9 cellular contexts compared by ENCODE assay signal in the genomic region with DNA sequence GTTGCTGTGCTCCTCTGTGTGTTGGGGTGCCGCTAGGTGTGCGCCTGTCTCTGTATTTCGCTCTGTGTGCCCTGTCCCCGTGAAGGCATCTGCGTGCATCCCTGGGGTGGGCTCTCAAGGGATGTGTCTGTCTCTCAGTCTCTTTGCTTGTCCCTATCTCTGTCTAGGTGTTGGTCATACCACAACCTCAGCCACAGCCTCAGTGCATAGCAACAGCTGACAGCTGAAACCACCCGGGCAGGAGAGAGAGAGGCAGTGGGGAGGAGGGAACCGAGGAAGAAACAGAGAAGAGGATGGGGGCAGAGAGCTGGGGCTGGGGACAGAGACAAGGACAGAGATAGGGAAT. TPM values are rescaled to one million over a fixed set of nuclear protein-coding genes. Genes with fewer than 3 reads are reported as not detected.
DNase-seq lines count a peak whose midpoint lies in the region; ATAC-seq, FAIRE-seq and TF ChIP-seq lines count a peak whose summit lies in the region.
"Had no signal": no experiment of that assay in that cellular context is flagged by ENCODE, and none has a peak within 500 bp of the region (broad histone marks: within the 10 kb centered on the region; RNA-seq: fewer than 3 reads in every experiment).

No MANE protein-coding gene starts in this region.

- no peak for FAIRE-seq in urothelium cell line (lab: Jason Lieb, UNC)

- CTCF ChIA-PET in activated CD4-positive, alpha-beta T cell treated with anti-CD3 and anti-CD28 coated beads for 36 hours (lab: Charles Lee): interaction anchor here (4.1 to 4.2 kb wide), 2 partner anchors 11 to 25 kb away, joined by 108 to 167 read pairs; partner anchors contain the start of gene SHMT2

- no peaks in the 10 kb centered on the region for H3K36me3 Mint-ChIP-seq in activated CD4-positive, alpha-beta T cell treated with anti-CD3 and anti-CD28 coated beads for 36 hours (ENCODE audit: low read depth)

- no peak for TF ChIP-seq CTCF in smooth muscle cell (IDR thresholded peaks at IDR 0.05; ENCODE audit: borderline replicate concordance, insufficient read depth, poor library complexity, severe bottlenecking)

- H3K4me3 ChIP-seq in Karpas-422 (ENCODE audit: low read length): peak overlapping the region; percentile 59; the same call in 1 of the 2 replicates
- H3K4me3 ChIP-seq in smooth muscle cell: peak overlapping the region; percentile 62

- POLR2A ChIA-PET in activated CD4-positive, alpha-beta T cell treated with anti-CD3 and anti-CD28 coated beads for 36 hours (lab: Charles Lee): no interaction called here

- H3K4me2 ChIP-seq in Karpas-422 (ENCODE audit: low read depth, low read length, poor library complexity, severe bottlenecking) (peak overlapping the region; percentile 70), smooth muscle cell (peak overlapping the region; percentile 97)

- H3K79me2 ChIP-seq in Karpas-422 (ENCODE audit: low read length) (no peaks in the 10 kb centered on the region), smooth muscle cell (ENCODE audit: low read depth) (no peaks in the 10 kb centered on the region)

- peaks cover 10% of the 10 kb centered on the region; the same call in 1 of the 2 replicates for H4K20me1 ChIP-seq in Karpas-422 (ENCODE audit: insufficient read depth, low read depth, low read length)
- H4K20me1 ChIP-seq in smooth muscle cell (ENCODE audit: low read depth): peaks cover 51% of the 10 kb centered on the region

- peak; percentile 34 for ATAC-seq in activated CD4-positive, alpha-beta T cell treated with anti-CD3 and anti-CD28 coated beads for 36 hours
- ATAC-seq in GM21786 (IDR thresholded peaks at IDR 0.05; ENCODE audit: unreplicated experiment): no peak

- peaks cover 22% of the 10 kb centered on the region for H3F3A ChIP-seq in smooth muscle cell (ENCODE audit: low read depth)

- peaks cover 63% of the 10 kb centered on the region for H3K4me1 ChIP-seq in Karpas-422 (ENCODE audit: low read length)
- peaks cover 27% of the 10 kb centered on the region for H3K4me1 ChIP-seq in smooth muscle cell (ENCODE audit: low read depth)

- in situ Hi-C loops in T47D (cut with HindIII; ENCODE audit: low pct_unique_long_range_greater_than_20kb, low sequenced_read_pairs): no loop called here

- peak; percentile 65 for DNase-seq in activated CD4-positive, alpha-beta T cell treated with anti-CD3 and anti-CD28 coated beads for 36 hours
- DNase-seq in activated CD4-positive, alpha-beta T cell treated with anti-CD3 and anti-CD28 coated beads, Interleukin-2, amount 50 U/mL, for 4 hours: no peak
- DNase-seq in Karpas-422 (peak; percentile 67), T47D (ENCODE audit: low read depth in 1 of 2, low spot score in 1 of 2) (peak; percentile 56 to 69), smooth muscle cell (lab: John Stamatoyannopoulos, UW; ENCODE audit: unreplicated experiment) (no peak), urothelium cell line (ENCODE audit: low spot score) (no peak), Ammon's horn (ENCODE audit: low spot score) (no peak)

- no peak overlapping the region for H2AFZ ChIP-seq in Karpas-422 (ENCODE audit: low read length)
- H2AFZ ChIP-seq in smooth muscle cell (ENCODE audit: low read depth): no peak overlapping the region

- H3K36me3 ChIP-seq in Karpas-422 (ENCODE audit: insufficient read depth, low read length) (no peaks in the 10 kb centered on the region), smooth muscle cell (ENCODE audit: low read depth) (no peaks in the 10 kb centered on the region)

- H3K27me3 Mint-ChIP-seq in activated CD4-positive, alpha-beta T cell treated with anti-CD3 and anti-CD28 coated beads for 36 hours: peaks cover 57% of the 10 kb centered on the region

- H3K9me3 Mint-ChIP-seq in activated CD4-positive, alpha-beta T cell treated with anti-CD3 and anti-CD28 coated beads for 36 hours (ENCODE audit: low read depth): no peaks in the 10 kb centered on the region

- 41% methylated on average over 7 of the region's 7 CpGs for WGBS in smooth muscle cell (ENCODE audit: low lambda C conversion rate)

- peak overlapping the region; percentile 7 for H3K4me3 Mint-ChIP-seq in activated CD4-positive, alpha-beta T cell treated with anti-CD3 and anti-CD28 coated beads for 36 hours

- H3K27ac Mint-ChIP-seq in activated CD4-positive, alpha-beta T cell treated with anti-CD3 and anti-CD28 coated beads for 36 hours: no peak overlapping the region

- intact Hi-C loops in activated CD4-positive, alpha-beta T cell treated with anti-CD3 and anti-CD28 coated beads for 36 hours (cut with DNase I, micrococcal nuclease): loop anchor here in 1 of 2 experiments (2.0 to 5.0 kb wide), 3 partner anchors 13 to 417 kb away; partner anchors contain the start of genes B4GALNT1 and SHMT2

- no peaks in the 10 kb centered on the region; the same call in 1 of the 2 replicates for H3K27me3 ChIP-seq in Karpas-422 (ENCODE audit: low read length)
- peaks cover 58% of the 10 kb centered on the region for H3K27me3 ChIP-seq in smooth muscle cell (ENCODE audit: low read depth)

- H3K9me3 ChIP-seq in Karpas-422 (ENCODE audit: low read length) (no peaks in the 10 kb centered on the region), smooth muscle cell (replicated peaks; ENCODE audit: low read depth) (no peaks in the 10 kb centered on the region)
- H3K9me3 ChIP-seq: upper lobe of left lung had no signal

- peak overlapping the region; percentile 42 for H3K9ac ChIP-seq in Karpas-422 (ENCODE audit: low read length)
- no peak overlapping the region for H3K9ac ChIP-seq in smooth muscle cell (ENCODE audit: low read depth)

- H3K27ac ChIP-seq in Karpas-422 (ENCODE audit: low read length): no peak overlapping the region
- no peak overlapping the region for H3K27ac ChIP-seq in smooth muscle cell (ENCODE audit: low read depth)
- H3K27ac ChIP-seq: upper lobe of left lung had no signal

- H3K9me2 ChIP-seq in Karpas-422 (replicated peaks; ENCODE audit: insufficient read depth, low read length): no peaks in the 10 kb centered on the region

- H3K4me1 Mint-ChIP-seq in activated CD4-positive, alpha-beta T cell treated with anti-CD3 and anti-CD28 coated beads for 36 hours: peaks cover 29% of the 10 kb centered on the region

RNA-seq across cellular contexts. Expression of gene NXPH4, which starts 1.0 kb away (rescaled TPM):
- total RNA-seq in activated CD4-positive, alpha-beta T cell treated with anti-CD3 and anti-CD28 coated beads for 36 hours: under 1 TPM; 0.41 to 0.51 TPM
- total RNA-seq in Karpas-422 (2014; rRNA removed; shearing (Covaris generic); ENCODE audit: low replicate concordance): 2.9 and 4.2 TPM in 2 replicates
- 1.6 and 3.9 TPM in 2 replicates for total RNA-seq in smooth muscle cell
- polyA plus RNA-seq in smooth muscle cell: 8.5 and 10.7 TPM in 2 replicates

RNA-seq across cellular contexts. Expression of gene SHMT2, which starts 13.9 kb away (rescaled TPM):
- total RNA-seq in activated CD4-positive, alpha-beta T cell treated with anti-CD3 and anti-CD28 coated beads for 36 hours: 100 to 1,000 TPM; 436 to 487 TPM
- total RNA-seq in Karpas-422 (2014; rRNA removed; shearing (Covaris generic); ENCODE audit: low replicate concordance): 399 and 449 TPM in 2 replicates
- total RNA-seq in smooth muscle cell: 82.1 and 117 TPM in 2 replicates
- polyA plus RNA-seq in smooth muscle cell: 107 TPM in 2 replicates

RNA-seq across cellular contexts. Expression of gene STAC3, which starts 35.3 kb away (rescaled TPM):
- 1 to 10 TPM; 2.5 to 2.8 TPM for total RNA-seq in activated CD4-positive, alpha-beta T cell treated with anti-CD3 and anti-CD28 coated beads for 36 hours
- 5.9 and 7.8 TPM in 2 replicates for total RNA-seq in Karpas-422 (2014; rRNA removed; shearing (Covaris generic); ENCODE audit: low replicate concordance)
- 1.4 TPM in 1 of 2 replicates, not detected in the other for total RNA-seq in smooth muscle cell
- not detected in 2 replicates for polyA plus RNA-seq in smooth muscle cell

Comparison
In these comparisons a context has a peak if more than half of its experiments do, and no peak if none do; other contexts are left out.
1. DNase-seq: peak in activated CD4-positive, alpha-beta T cell treated with anti-CD3 and anti-CD28 coated beads for 36 hours (single experiment), Karpas-422 (single experiment) and T47D (2 of 2); none in activated CD4-positive, alpha-beta T cell treated with anti-CD3 and anti-CD28 coated beads, Interleukin-2, amount 50 U/mL, for 4 hours (0 of 2), smooth muscle cell (single experiment), urothelium cell line (single experiment) and Ammon's horn (single experiment).